Comparison of ENCODE assay signal across 1 cellular context in genomic region chr5:10162468-10162867, GRCh38.
TF ChIP-seq lines count a peak whose summit lies in the region.

No MANE protein-coding gene starts in this region.

TF ChIP-seq in WTC11, 78 proteins besides CTCF, POLR2A, EP300 and RAD21 (continued from another document):
- TF ChIP-seq ATF6 (CRISPR knock-in tag; IDR thresholded peaks at IDR 0.05), result no peak
